In the genomic region with DNA sequence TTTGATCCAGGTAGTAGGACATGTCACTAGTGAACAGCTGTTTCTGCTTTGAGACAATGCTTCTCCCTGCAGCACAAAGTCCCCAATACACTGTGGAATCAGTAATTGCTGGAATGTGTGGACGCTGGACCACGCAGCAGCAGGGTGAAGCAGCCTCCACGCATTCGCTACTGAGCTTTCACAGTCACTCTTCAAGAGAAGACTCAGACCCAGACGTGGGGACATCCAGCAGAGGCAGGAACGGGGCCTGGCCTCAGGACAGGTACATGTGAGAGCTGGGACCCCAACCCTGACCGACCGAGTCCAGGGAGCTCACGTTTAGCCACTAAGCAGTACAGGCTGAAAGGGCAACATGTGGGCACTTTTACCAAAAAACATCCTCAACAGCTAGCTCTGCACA, we compare ENCODE assay signal across 27 cellular contexts.
"Had no signal": no experiment of that assay in that cellular context is flagged by ENCODE, and none has a peak within 500 bp of the region (broad histone marks: within the 10 kb centered on the region; RNA-seq: fewer than 3 reads in every experiment).

No MANE protein-coding gene starts in this region.

- H3K4me1 Mint-ChIP-seq: naive B cell; naive thymus-derived CD8-positive, alpha-beta T cell; neural progenitor cell; stimulated activated memory B cell treated with anti-CD40 and anti-IgM and Interleukin-4, amounts not matched to agents 10 μg/mL and 1 μg/mL and 100 μg/mL, for 72 hours; stimulated activated naive CD8-positive, alpha-beta T cell treated with anti-CD3 and anti-CD28 coated beads, Interleukin-15, amount 100 ng/mL, for 72 hours had no signal

- H3K27ac Mint-ChIP-seq: natural killer cell treated with Interleukin-12 subunit alpha and Interleukin-12 subunit beta and Interleukin-15 and Interleukin-18, amount 100 ng/mL, for 72 hours; nephron progenitor cell; progenitor cell of endocrine pancreas; stimulated activated memory B cell treated with anti-CD40 and anti-IgM and Interleukin-4, amounts not matched to agents 10 μg/mL and 1 μg/mL and 100 μg/mL, for 72 hours had no signal

- H3K27me3 Mint-ChIP-seq: naive B cell; naive thymus-derived CD8-positive, alpha-beta T cell; natural killer cell treated with Interleukin-12 subunit alpha and Interleukin-12 subunit beta and Interleukin-15 and Interleukin-18, amount 100 ng/mL, for 72 hours; progenitor cell of endocrine pancreas; stimulated activated memory B cell treated with anti-CD40 and anti-IgM and Interleukin-4, amounts not matched to agents 10 μg/mL and 1 μg/mL and 100 μg/mL, for 72 hours; stimulated activated naive CD8-positive, alpha-beta T cell treated with anti-CD3 and anti-CD28 coated beads, Interleukin-15, amount 100 ng/mL, for 72 hours had no signal

- H3K9me3 Mint-ChIP-seq: naive B cell; naive thymus-derived CD8-positive, alpha-beta T cell; natural killer cell treated with Interleukin-12 subunit alpha and Interleukin-12 subunit beta and Interleukin-15 and Interleukin-18, amount 100 ng/mL, for 72 hours; nephron progenitor cell; neural progenitor cell; stimulated activated memory B cell treated with anti-CD40 and anti-IgM and Interleukin-4, amounts not matched to agents 10 μg/mL and 1 μg/mL and 100 μg/mL, for 72 hours; stimulated activated naive CD8-positive, alpha-beta T cell treated with anti-CD3 and anti-CD28 coated beads, Interleukin-15, amount 100 ng/mL, for 72 hours had no signal

- DNase-seq: naive B cell; nephron progenitor cell; pancreas; psoas muscle; right cardiac atrium; right lobe of liver; spleen; stimulated activated CD4-positive, alpha-beta T cell treated with anti-CD3 and anti-CD28 coated beads, Interleukin-12 subunit alpha, Interleukin-12 subunit beta, amount 100 ng/mL, for 4 hours; stimulated activated CD4-positive, alpha-beta T cell treated with anti-CD3 and anti-CD28 coated beads, Interleukin-1b, Interleukin-23, amount 100 ng/mL, for 48 hours; stimulated activated CD4-positive, alpha-beta T cell treated with anti-CD3 and anti-CD28 coated beads, Interleukin-4, amount 100 ng/mL, for 1 hour; stimulated activated CD4-positive, alpha-beta T cell treated with anti-CD3 and anti-CD28 coated beads, Interleukin-4, amount 100 ng/mL, for 4 hours; stimulated activated CD8-positive, alpha-beta memory T cell treated with anti-CD3 and anti-CD28 coated beads, Interleukin-4, amount 100 ng/mL, for 48 hours; stimulated activated naive CD4-positive, alpha-beta T cell; stimulated activated naive CD8-positive, alpha-beta T cell treated with anti-CD3 and anti-CD28 coated beads, Interleukin-15, amount 100 ng/mL, for 72 hours; stimulated activated naive CD8-positive, alpha-beta T cell treated with anti-CD3 and anti-CD28 coated beads, Interleukin-15, Interleukin-2, amounts not matched to agents 100 U/mL and 50 U/mL, for 24 hours; thyroid gland; trophoblast cell had no signal

- H3K4me1 ChIP-seq: neural progenitor cell, pancreas, psoas muscle, right lobe of liver, thyroid gland, upper lobe of left lung had no signal

- H3K27ac ChIP-seq: neural progenitor cell, pancreas, psoas muscle, right lobe of liver, skin epidermis, spleen, thoracic aorta, thyroid gland, tibial nerve, upper lobe of left lung had no signal

- H3K27me3 ChIP-seq: neural progenitor cell, pancreas, right lobe of liver, spleen, thyroid gland, tibial nerve, upper lobe of left lung had no signal

- H3K4me3 Mint-ChIP-seq: naive B cell; naive thymus-derived CD8-positive, alpha-beta T cell; natural killer cell treated with Interleukin-12 subunit alpha and Interleukin-12 subunit beta and Interleukin-15 and Interleukin-18, amount 100 ng/mL, for 72 hours; nephron progenitor cell; neural progenitor cell; stimulated activated memory B cell treated with anti-CD40 and anti-IgM and Interleukin-4, amounts not matched to agents 10 μg/mL and 1 μg/mL and 100 μg/mL, for 72 hours; stimulated activated naive CD8-positive, alpha-beta T cell treated with anti-CD3 and anti-CD28 coated beads, Interleukin-15, amount 100 ng/mL, for 72 hours had no signal

- H3K9me3 ChIP-seq: pancreas, psoas muscle, right lobe of liver, spleen, thoracic aorta, thyroid gland, tibial nerve, upper lobe of left lung had no signal

- H3K36me3 ChIP-seq: neural progenitor cell had no signal

- ATAC-seq: naive thymus-derived CD8-positive, alpha-beta T cell; natural killer cell treated with Interleukin-12 subunit alpha and Interleukin-12 subunit beta and Interleukin-15 and Interleukin-18, amount 100 ng/mL, for 72 hours; pancreas; psoas muscle; right cardiac atrium; right lobe of liver; stimulated activated memory B cell treated with anti-CD40 and anti-IgM and Interleukin-4, amounts not matched to agents 10 μg/mL and 1 μg/mL and 100 μg/mL, for 72 hours; stimulated activated naive CD8-positive, alpha-beta T cell treated with anti-CD3 and anti-CD28 coated beads, Interleukin-15, amount 100 ng/mL, for 72 hours; stimulated activated naive CD8-positive, alpha-beta T cell treated with anti-CD3 and anti-CD28 coated beads, Interleukin-15, Interleukin-2, amounts not matched to agents 100 U/mL and 50 U/mL, for 24 hours had no signal

- H3K4me3 ChIP-seq: neural progenitor cell, pancreas, psoas muscle, right lobe of liver, skin epidermis, smooth muscle cell, spleen, thoracic aorta, thyroid gland, tibial nerve, upper lobe of left lung had no signal

- H3K36me3 Mint-ChIP-seq: natural killer cell treated with Interleukin-12 subunit alpha and Interleukin-12 subunit beta and Interleukin-15 and Interleukin-18, amount 100 ng/mL, for 72 hours had no signal
